In genomic region chr11:17388609-17389204, GRCh38 we compare ENCODE assay signal across 8 cellular contexts. TPM values are rescaled to one million over a fixed set of nuclear protein-coding genes. Genes with fewer than 3 reads are reported as not detected.
DNase-seq lines count a peak whose midpoint lies in the region; ATAC-seq and TF ChIP-seq lines count a peak whose summit lies in the region.

TSS of gene KCNJ11 (minus strand) at chr11:17388659. CDS start at chr11:17388091, 568 bp downstream.

- intact Hi-C loops in upper lobe of right lung (cut with DNase I), result no loop called here

- DNase-seq in GM12864 (ENCODE audit: low read depth) (no peak), MM.1S (no peak), cardiac fibroblast (ENCODE audit: low read depth in 2 of 2) (no peak), lung (ENCODE audit: low spot score) (no peak), upper lobe of right lung (no peak), DMS153 (lab: John Stamatoyannopoulos, UW) (no peak)

- 0 out of 2 replicates have a peak, but pooled peaks cover 11% of the 10 kb centered on the region for H3K79me2 ChIP-seq in MM.1S (ENCODE audit: low read length)

- peak within 1 kb of the TSS; percentile 84; the same call in 1 of the 2 replicates for H2AFZ ChIP-seq in MM.1S (ENCODE audit: low read length)

- TF ChIP-seq CTCF in GM12864 (IDR thresholded peaks at IDR 0.05; ENCODE audit: low read depth, low read length, missing control alignments) (no peak), MM.1S (IDR thresholded peaks at IDR 0.05; ENCODE audit: low read length) (no peak), cardiac fibroblast (IDR thresholded peaks at IDR 0.05; ENCODE audit: low read depth, low read length) (no peak), lung (IDR thresholded peaks at IDR 0.05; ENCODE audit: control extremely low read depth, extremely low read depth) (no peak), upper lobe of right lung (IDR thresholded peaks at IDR 0.05) (no peak)

- H3K4me2 ChIP-seq in MM.1S (ENCODE audit: low read depth, low read length), result peak within 1 kb of the TSS; percentile 80

- peak within 1 kb of the TSS; percentile 70 for H3K9ac ChIP-seq in MM.1S (ENCODE audit: low read length)

- peak within 1 kb of the TSS; percentile 41 for H3K4me3 ChIP-seq in GM12864 (ENCODE audit: low read depth, low read length)
- H3K4me3 ChIP-seq in MM.1S (ENCODE audit: low read length), result peak within 1 kb of the TSS; percentile 62
- H3K4me3 ChIP-seq in cardiac fibroblast (replicated peaks in 1 of 2; ENCODE audit: low read depth in 2 of 2, low read length in 2 of 2), result peak within 1 kb of the TSS; percentile 32 to 33
- H3K4me3 ChIP-seq in lung, result peak within 1 kb of the TSS; percentile 58
- peak within 1 kb of the TSS; percentile 48 for H3K4me3 ChIP-seq in upper lobe of right lung

- H4K20me1 ChIP-seq in MM.1S (ENCODE audit: insufficient read depth, low read length), result no peaks in the 10 kb centered on the region

- ATAC-seq in GM21737 (IDR thresholded peaks at IDR 0.05; ENCODE audit: unreplicated experiment), result peak; percentile 43
- ATAC-seq in lung (ENCODE audit: insufficient read depth, low FRiP score), result peak; percentile 37
- ATAC-seq in upper lobe of right lung, result peak; percentile 44
- no peak for ATAC-seq in GM18517 (IDR thresholded peaks at IDR 0.05; ENCODE audit: unreplicated experiment)

- peak within 1 kb of the TSS; percentile 79 for H3K27ac ChIP-seq in MM.1S (ENCODE audit: low read length)
- H3K27ac ChIP-seq in lung (ENCODE audit: low read depth in 1 of 2, low read length in 1 of 2), result peak within 1 kb of the TSS; percentile 62 to 73
- peak within 1 kb of the TSS; percentile 37 for H3K27ac ChIP-seq in upper lobe of right lung

- H3K9me3 ChIP-seq in MM.1S (replicated peaks; ENCODE audit: insufficient read depth, low read length) (no peaks in the 10 kb centered on the region), lung (ENCODE audit: control insufficient read depth in 2 of 2, insufficient read depth in 1 of 2, low read length in 1 of 2) (no peaks in the 10 kb centered on the region), upper lobe of right lung (no peaks in the 10 kb centered on the region)

- no peaks in the 10 kb centered on the region for H3K9me2 ChIP-seq in MM.1S (replicated peaks; ENCODE audit: insufficient read depth, low read length)

- H3K4me1 ChIP-seq in MM.1S (ENCODE audit: low read length) (peaks cover 49% of the 10 kb centered on the region), lung (ENCODE audit: control insufficient read depth in 2 of 2, insufficient read depth in 2 of 2, low read length in 2 of 2) (peaks cover 0 to 12% of the 10 kb centered on the region in 2 donors), upper lobe of right lung (peaks cover 3% of the 10 kb centered on the region)

- peaks cover 18% of the 10 kb centered on the region for H3F3A ChIP-seq in MM.1S (ENCODE audit: insufficient read depth, low read length)

- H3K27me3 ChIP-seq in MM.1S (replicated peaks; ENCODE audit: insufficient read depth, low read length), result no peaks in the 10 kb centered on the region
- H3K27me3 ChIP-seq in lung (ENCODE audit: control insufficient read depth, insufficient read depth), result no peaks in the 10 kb centered on the region
- peaks cover 10% of the 10 kb centered on the region for H3K27me3 ChIP-seq in upper lobe of right lung

- WGBS in lung, 2 donors, result 4 to 7% methylated on average over 39 to 53 of the region's 53 CpGs

- no peaks in the 10 kb centered on the region for H3K36me3 ChIP-seq in MM.1S (replicated peaks; ENCODE audit: insufficient read depth, low read length)
- no peaks in the 10 kb centered on the region for H3K36me3 ChIP-seq in lung (ENCODE audit: control insufficient read depth in 2 of 2, insufficient read depth in 2 of 2, low read length in 2 of 2)
- no peaks in the 10 kb centered on the region for H3K36me3 ChIP-seq in upper lobe of right lung

RNA-seq across cellular contexts. Expression of gene KCNJ11, which starts in this region (rescaled TPM):
- 1 to 10 TPM; 2.3 to 4.5 TPM for total RNA-seq in lung
- 1 to 10 TPM; 2.5 to 3.1 TPM for polyA plus RNA-seq in lung
- 6.3 TPM for total RNA-seq in upper lobe of right lung
